In genomic region chr17:40095944-40096791, GRCh38 we compare ENCODE assay signal across 8 cellular contexts. TPM values are rescaled to one million over a fixed set of nuclear protein-coding genes. Genes with fewer than 3 reads are reported as not detected.
DNase-seq lines count a peak whose midpoint lies in the region; ATAC-seq lines count a peak whose summit lies in the region.

No MANE protein-coding gene starts in this region.

- no peaks in the 10 kb centered on the region for H3K9me3 Mint-ChIP-seq in immature natural killer cell

- peak; percentile 28 for DNase-seq in NK-92 (lab: John Stamatoyannopoulos, UW; ENCODE audit: unreplicated experiment)
- DNase-seq in NK-92 treated with Interleukin-12 subunit alpha and Interleukin-12 subunit beta, amount 100 ng/mL, for 24 hours (lab: John Stamatoyannopoulos, UW), result no peak
- DNase-seq in activated T-cell treated with anti-CD3 and anti-CD28 coated beads for 4 hours, result peak; percentile 72
- peak; percentile 89 to 93 (median 90) for DNase-seq in immature natural killer cell
- peak; percentile 47 to 60 for DNase-seq in stimulated activated CD8-positive, alpha-beta memory T cell treated with anti-CD3 and anti-CD28 coated beads, Interleukin-2, amount 100 ng/mL, for 1 hour (ENCODE audit: low read depth in 2 of 2)
- DNase-seq in DMS53 (lab: John Stamatoyannopoulos, UW), result no peak
- no peak for DNase-seq in NCI-H345 treated with DMSO at 0.1 percent for 48 hours (lab: John Stamatoyannopoulos, UW; ENCODE audit: unreplicated experiment)

- peak overlapping the region; percentile 74 to 90 (median 87) for H3K4me3 Mint-ChIP-seq in immature natural killer cell

- peaks cover 4 to 12% (median 5%) of the 10 kb centered on the region in 3 donors for H3K36me3 Mint-ChIP-seq in immature natural killer cell

- peak; percentile 38 for ATAC-seq in HG03469 (IDR thresholded peaks at IDR 0.05; ENCODE audit: unreplicated experiment)

- peaks cover 65 to 70% of the 10 kb centered on the region in 2 donors for H3K4me1 Mint-ChIP-seq in immature natural killer cell

- peaks cover 18 to 22% (median 20%) of the 10 kb centered on the region in 3 donors for H3K27me3 Mint-ChIP-seq in immature natural killer cell (ENCODE audit: low read depth in 3 of 3)

- H3K27ac Mint-ChIP-seq in immature natural killer cell, result peak overlapping the region; percentile 95 to 99 (median 97)

RNA-seq across cellular contexts. Expression of gene NR1D1, which starts 4.2 kb away (rescaled TPM):
- polyA plus RNA-seq in immature natural killer cell, result 1 to 10 TPM in 1 of 3 donors, under 1 TPM in 1, not detected in 1; 0.49 to 2.8 TPM

RNA-seq across cellular contexts. Expression of gene MSL1, which starts 25.6 kb away (rescaled TPM):
- polyA plus RNA-seq in immature natural killer cell, result 10 to 100 TPM in 2 of 3 donors, 1 to 10 TPM in 1; 5.6 to 16.2 (median 11.1) TPM

RNA-seq across cellular contexts. Expression of gene THRA, which starts 33.4 kb away (rescaled TPM):
- polyA plus RNA-seq in immature natural killer cell, result 10 to 100 TPM in 1 of 3 donors, 1 to 10 TPM in 2; 5.0 to 15.0 (median 8.0) TPM

RNA-seq across cellular contexts. Expression of gene MED24, which starts 42.0 kb away (rescaled TPM):
- 10 to 100 TPM; 34.8 to 75.8 (median 53.2) TPM for polyA plus RNA-seq in immature natural killer cell

RNA-seq across cellular contexts. Expression of gene CASC3, which starts 44.2 kb away (rescaled TPM):
- 10 to 100 TPM; 24.5 to 53.5 (median 27.7) TPM for polyA plus RNA-seq in immature natural killer cell

Comparison
In these comparisons a context has a peak if more than half of its experiments do, and no peak if none do; other contexts are left out.
1. DNase-seq: peak in NK-92 (single experiment), activated T-cell treated with anti-CD3 and anti-CD28 coated beads for 4 hours (single experiment), immature natural killer cell (3 of 3) and stimulated activated CD8-positive, alpha-beta memory T cell treated with anti-CD3 and anti-CD28 coated beads, Interleukin-2, amount 100 ng/mL, for 1 hour (2 of 2); none in NK-92 treated with Interleukin-12 subunit alpha and Interleukin-12 subunit beta, amount 100 ng/mL, for 24 hours (single experiment), DMS53 (single experiment) and NCI-H345 treated with DMSO at 0.1 percent for 48 hours (single experiment).